Comparison of ENCODE assay signal across 11 cellular contexts in the genomic region with DNA sequence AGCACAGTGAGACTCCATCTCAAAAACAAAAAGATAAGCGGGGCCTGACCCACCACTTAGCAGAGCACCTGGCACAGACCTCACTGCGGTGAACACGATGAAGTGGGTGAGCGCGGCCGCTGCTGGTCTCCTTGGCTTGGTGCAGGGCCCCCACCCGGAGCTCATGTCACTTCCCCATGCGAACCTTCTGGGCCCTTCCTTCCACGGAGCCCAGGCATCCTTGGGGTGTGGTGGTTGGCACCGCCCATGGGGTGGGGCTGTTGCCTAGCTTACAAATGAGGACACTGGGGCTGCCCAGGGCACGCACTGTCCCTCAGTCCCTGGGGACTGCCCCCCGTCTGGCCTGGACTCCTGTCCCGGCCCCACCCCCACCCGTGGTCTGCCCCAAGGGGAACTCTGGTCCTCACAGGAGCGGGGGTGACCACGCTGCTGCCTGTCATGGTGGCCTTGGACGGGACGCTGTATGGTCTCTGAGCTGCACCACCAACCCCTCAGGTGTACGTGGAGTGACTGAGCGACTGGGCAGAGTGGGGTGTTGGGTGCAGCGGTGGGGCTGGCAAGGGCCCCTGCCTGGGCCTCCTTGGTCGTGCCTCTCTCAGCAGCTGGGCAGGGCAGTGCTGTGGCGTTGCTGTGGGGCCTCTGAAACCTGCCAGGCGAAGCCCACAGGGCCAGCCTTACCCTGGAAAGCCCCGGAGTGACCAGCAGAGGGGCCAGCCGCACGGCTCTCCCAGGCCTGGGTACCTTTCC. TPM values are rescaled to one million over a fixed set of nuclear protein-coding genes. Genes with fewer than 3 reads are reported as not detected.
DNase-seq lines count a peak whose midpoint lies in the region; ATAC-seq, FAIRE-seq and TF ChIP-seq lines count a peak whose summit lies in the region.
"Had no signal": no experiment of that assay in that cellular context is flagged by ENCODE, and none has a peak within 500 bp of the region (broad histone marks: within the 10 kb centered on the region; RNA-seq: fewer than 3 reads in every experiment).

No MANE protein-coding gene starts in this region.

- H3K27me3 ChIP-seq in HepG2 (ENCODE audit: control insufficient read depth in 1 of 2, insufficient read depth in 2 of 2, low read length in 2 of 2) (no peaks in the 10 kb centered on the region), right lobe of liver (no peaks in the 10 kb centered on the region), aorta (ENCODE audit: control insufficient read depth in 1 of 2, insufficient read depth in 2 of 2, low read length in 1 of 2) (no peaks in the 10 kb centered on the region)

- in situ Hi-C loops in HepG2 (cut with HindIII; ENCODE audit: extremely low pct_ligation_motif_present, low pct_unique_long_range_greater_than_20kb): no loop called here

- H3K4me3 Mint-ChIP-seq in central memory CD8-positive, alpha-beta T cell: peak overlapping the region; percentile 56

- H3K27ac ChIP-seq in HepG2 (ENCODE audit: extremely low read length, insufficient read depth, low read length): no peak overlapping the region
- no peak overlapping the region for H3K27ac ChIP-seq in right lobe of liver
- no peak overlapping the region for H3K27ac ChIP-seq in aorta (ENCODE audit: low read depth in 1 of 2, low read length in 2 of 2)
- H3K27ac ChIP-seq: KMS-11 had no signal

- WGBS in HepG2 (ENCODE audit: low lambda C conversion rate): 100% methylated on average over 5 of the region's 27 CpGs
- no CpG with 5 or more reads among the region's 27 CpGs for WGBS in right lobe of liver (ENCODE audit: insufficient coverage, low coverage, low lambda C conversion rate, missing lambda C conversion rate)
- WGBS in aorta, 2 donors: 81% methylated on average over 27 of the region's 27 CpGs

- H3K4me1 ChIP-seq in HepG2 (ENCODE audit: insufficient read depth, low read length) (peaks cover 28% of the 10 kb centered on the region), right lobe of liver (peaks cover 0 to 50% (median 19%) of the 10 kb centered on the region in 4 donors), mucosa of descending colon (ENCODE audit: low read depth) (peaks cover 18% of the 10 kb centered on the region), aorta (ENCODE audit: control insufficient read depth in 1 of 2, insufficient read depth in 2 of 2, low read length in 2 of 2) (no peaks in the 10 kb centered on the region)

- peaks cover 54% of the 10 kb centered on the region for H3K79me2 ChIP-seq in HepG2 (ENCODE audit: insufficient read depth, low read length)

- intact Hi-C loops in HepG2 (cut with micrococcal nuclease; ENCODE audit: unreplicated experiment): no loop called here
- intact Hi-C loops in right lobe of liver (cut with DNase I): no loop called here
- intact Hi-C loops in mucosa of descending colon (cut with DNase I, micrococcal nuclease): no loop called here
- intact Hi-C loops in aorta (cut with DNase I): no loop called here

- TF ChIP-seq CTCF in HepG2 (CRISPR knock-in tag; IDR thresholded peaks at IDR 0.05) (no peak), right lobe of liver (IDR thresholded peaks at IDR 0.05) (no peak), mucosa of descending colon (IDR thresholded peaks at IDR 0.05) (no peak)

- no peak overlapping the region for H2AFZ ChIP-seq in HepG2 (ENCODE audit: low read length)

- H3K36me3 Mint-ChIP-seq in central memory CD8-positive, alpha-beta T cell (ENCODE audit: insufficient read depth): peaks cover 18% of the 10 kb centered on the region

- H3K36me3 ChIP-seq in HepG2 (replicated peaks in 1 of 2; ENCODE audit: control insufficient read depth in 1 of 2, insufficient read depth in 2 of 2, low read length in 2 of 2) (peaks cover 0 to 2% of the 10 kb centered on the region in 2 experiments; a peak in 2 of 5 replicates), right lobe of liver (peaks cover 0 to 7% (median 0%) of the 10 kb centered on the region in 4 donors), mucosa of descending colon (ENCODE audit: low read depth) (no peaks in the 10 kb centered on the region), aorta (ENCODE audit: control insufficient read depth in 1 of 2, insufficient read depth in 2 of 2, low read length in 1 of 2) (no peaks in the 10 kb centered on the region)

- no peak for TF ChIP-seq RAD21 in HepG2 (CRISPR knock-in tag; IDR thresholded peaks at IDR 0.05)

- H3K9ac ChIP-seq in HepG2 (ENCODE audit: insufficient read depth, low read depth, low read length): no peak overlapping the region
- H3K9ac ChIP-seq: KMS-11 had no signal

- CTCF ChIA-PET in HepG2 (lab: Yijun Ruan, JAX; ENCODE audit: low intra/inter-chr PET ratio, low total read pairs): no interaction called here

- H3K27me3 Mint-ChIP-seq in central memory CD8-positive, alpha-beta T cell: no peaks in the 10 kb centered on the region

- TF ChIP-seq EP300 in HepG2 (IDR thresholded peaks at IDR 0.05; ENCODE audit: low read depth in 2 of 2, low read length in 2 of 2): no peak
- TF ChIP-seq EP300 in HepG2 (CRISPR knock-in tag; IDR thresholded peaks at IDR 0.05; ENCODE audit: borderline replicate concordance): no peak

- H4K20me1 ChIP-seq in HepG2 (ENCODE audit: insufficient read depth, low read length): peaks cover 72% of the 10 kb centered on the region

- peak overlapping the region; percentile 62 for H3K27ac Mint-ChIP-seq in central memory CD8-positive, alpha-beta T cell (ENCODE audit: low read depth)

- H3K9me3 ChIP-seq in HepG2 (ENCODE audit: low read length) (no peaks in the 10 kb centered on the region), right lobe of liver (no peaks in the 10 kb centered on the region), mucosa of descending colon (no peaks in the 10 kb centered on the region), aorta (ENCODE audit: control insufficient read depth, low read length) (no peaks in the 10 kb centered on the region)

- no peak for FAIRE-seq in HepG2 (lab: Jason Lieb, UNC)
- FAIRE-seq: colon had no signal

- H3K9me3 Mint-ChIP-seq in central memory CD8-positive, alpha-beta T cell: no peaks in the 10 kb centered on the region

- no TSS peak for BruUV-seq in HepG2 (replicated peaks; lab: Mats Ljungman, UMichigan)

- TF ChIP-seq POLR2A in HepG2 (IDR thresholded peaks at IDR 0.05; ENCODE audit: insufficient read depth in 1 of 2, low read depth in 2 of 2, low read length in 2 of 2): no peak
- no peak for TF ChIP-seq POLR2A in right lobe of liver (IDR thresholded peaks at IDR 0.05)

- ATAC-seq in HepG2: no peak
- no peak for ATAC-seq in right lobe of liver
- ATAC-seq in central memory CD8-positive, alpha-beta T cell (replicated peaks; ENCODE audit: extremely low read depth, poor library complexity, severe bottlenecking): no peak
- peak; percentile 60 for ATAC-seq in mucosa of descending colon
- no peak for ATAC-seq in aorta (ENCODE audit: low FRiP score)
- no peak for ATAC-seq in GM21786 (IDR thresholded peaks at IDR 0.05; ENCODE audit: unreplicated experiment)

- no peak overlapping the region for H3K4me2 ChIP-seq in HepG2 (ENCODE audit: low read depth, low read length)
- H3K4me2 ChIP-seq: KMS-11 had no signal

- H3K4me3 ChIP-seq in HepG2 (replicated peaks in 1 of 3; ENCODE audit: insufficient read depth in 1 of 3, low read depth in 2 of 3, low read length in 3 of 3): no peak overlapping the region
- no peak overlapping the region for H3K4me3 ChIP-seq in right lobe of liver
- no peak overlapping the region for H3K4me3 ChIP-seq in mucosa of descending colon
- H3K4me3 ChIP-seq in aorta (ENCODE audit: low read length in 2 of 2): no peak overlapping the region

- POLR2A ChIA-PET in HepG2 (lab: Yijun Ruan, JAX): no interaction called here

- DNase-seq in HepG2 (ENCODE audit: low spot score) (no peak), right lobe of liver (no peak), mucosa of descending colon (peak; percentile 56 to 71 (median 62)), aorta (no peak), A172 (ENCODE audit: low spot score) (no peak), ureter (ENCODE audit: low spot score) (no peak)
- DNase-seq in central memory CD8-positive, alpha-beta T cell (ENCODE audit: low spot score in 2 of 2): no peak
- DNase-seq: stimulated activated CD8-positive, alpha-beta memory T cell treated with anti-CD3 and anti-CD28 coated beads, Interleukin-4, amount 100 ng/mL, for 48 hours had no signal

- H3K4me1 Mint-ChIP-seq in central memory CD8-positive, alpha-beta T cell: peaks cover 53% of the 10 kb centered on the region

RNA-seq across cellular contexts. Expression of gene FBRSL1, which starts 15.3 kb away (rescaled TPM):
- total RNA-seq in HepG2 (2016; rRNA removed; fragmentation: Illumina TruSeq; extraction: Trizol) (3.7 and 7.9 TPM in 2 replicates), right lobe of liver (10 to 100 TPM; 16.2 to 27.6 (median 23.3) TPM), mucosa of descending colon (10 to 100 TPM; 54.7 to 68.5 (median 55.6) TPM), aorta (10 to 100 TPM; 49.0 to 51.0 TPM), ureter (68.7 TPM)
- total RNA-seq in HepG2 (2016; cell fraction: cytosol; rRNA removed; fragmentation: Illumina TruSeq; extraction: Trizol; ENCODE audit: low read depth): 2.7 and 3.6 TPM in 2 replicates
- total RNA-seq in HepG2 (2016; cell fraction: insoluble cytoplasmic fraction; rRNA removed; fragmentation: Illumina TruSeq; extraction: Trizol): 5.4 and 6.9 TPM in 2 replicates
- 7.0 and 9.3 TPM in 2 replicates for total RNA-seq in HepG2 (2016; cell fraction: membrane; rRNA removed; fragmentation: Illumina TruSeq; extraction: Trizol)
- total RNA-seq in HepG2 (2016; cell fraction: nucleus; rRNA removed; fragmentation: Illumina TruSeq; extraction: Trizol): 10.9 and 11.0 TPM in 2 replicates
- polyA plus RNA-seq in HepG2 (2011; rRNA removed) (3.6 and 4.9 TPM in 2 replicates), aorta (10 to 100 TPM in 1 of 2 donors, 1 to 10 TPM in 1; 6.4 to 25.0 TPM)
- polyA plus RNA-seq in HepG2 (2011; cell fraction: cytosol; rRNA removed): 3.0 and 6.0 TPM in 2 replicates
- 50.9 and 76.3 TPM in 2 replicates for polyA plus RNA-seq in HepG2 (2011; cell fraction: nucleus; rRNA removed)
- polyA plus RNA-seq in HepG2 (2012): 25.5 and 31.0 TPM in 2 replicates
- 5.9 and 6.4 TPM in 2 replicates for polyA plus RNA-seq in HepG2 (2016; cell fraction: cytosol; fragmentation: Illumina TruSeq; extraction: Trizol; ENCODE audit: low read depth)
- 20.0 and 28.2 TPM in 2 replicates for polyA plus RNA-seq in HepG2 (2016; cell fraction: insoluble cytoplasmic fraction; fragmentation: Illumina TruSeq; extraction: Trizol; ENCODE audit: low read depth)
- polyA plus RNA-seq in HepG2 (2016; cell fraction: membrane; fragmentation: Illumina TruSeq; extraction: Trizol; ENCODE audit: low read depth): 20.5 and 23.8 TPM in 2 replicates
- polyA plus RNA-seq in HepG2 (2016; cell fraction: nucleus; fragmentation: Illumina TruSeq; extraction: Trizol; ENCODE audit: insufficient read depth, low read depth): 64.1 and 69.3 TPM in 2 replicates
- polyA minus RNA-seq in HepG2 (2011; rRNA and poly(A)+ RNA removed; ENCODE audit: low replicate concordance): 3.8 and 7.6 TPM in 2 replicates
- 17.3 and 28.7 TPM in 2 replicates for polyA minus RNA-seq in HepG2 (2011; cell fraction: cytosol; rRNA and poly(A)+ RNA removed)
- polyA minus RNA-seq in HepG2 (2011; cell fraction: nucleus; rRNA and poly(A)+ RNA removed): 8.5 and 11.2 TPM in 2 replicates
- 12.6 and 22.5 TPM in 2 replicates for total RNA-seq in A172 (2014; rRNA removed; shearing (Covaris generic))

Comparison
In these comparisons a context has a peak if more than half of its experiments do, and no peak if none do; other contexts are left out.
1. DNase-seq: peak in mucosa of descending colon (3 of 3); none in HepG2 (single experiment), right lobe of liver (0 of 3), central memory CD8-positive, alpha-beta T cell (0 of 2), aorta (0 of 2), A172 (single experiment) and ureter (single experiment).